In genomic region chr1:208242186-208242585, GRCh38 we compare ENCODE assay signal across 11 cellular contexts. TPM values are rescaled to one million over a fixed set of nuclear protein-coding genes. Genes with fewer than 3 reads are reported as not detected.
DNase-seq lines count a peak whose midpoint lies in the region; ATAC-seq and TF ChIP-seq lines count a peak whose summit lies in the region.
"Had no signal": no experiment of that assay in that cellular context is flagged by ENCODE, and none has a peak within 500 bp of the region (broad histone marks: within the 10 kb centered on the region; RNA-seq: fewer than 3 reads in every experiment).

No MANE protein-coding gene starts in this region.

- POLR2A ChIA-PET in SK-N-SH (lab: Yijun Ruan, JAX) = no interaction called here

- H3K9me3 ChIP-seq in SK-N-SH = no peaks in the 10 kb centered on the region
- H3K9me3 ChIP-seq in mesodermal cell (ENCODE audit: control insufficient read depth, low read length) = no peaks in the 10 kb centered on the region
- no peaks in the 10 kb centered on the region for H3K9me3 ChIP-seq in thoracic aorta
- H3K9me3 ChIP-seq: A549 had no signal

- H3K27me3 ChIP-seq in SK-N-SH (ENCODE audit: insufficient read depth) (no peaks in the 10 kb centered on the region), thoracic aorta (replicated peaks; ENCODE audit: insufficient read depth) (no peaks in the 10 kb centered on the region)

- peaks cover 11% of the 10 kb centered on the region for H3F3A ChIP-seq in SK-N-SH (replicated peaks; ENCODE audit: insufficient read depth)

- H3K4me1 ChIP-seq in SK-N-SH (ENCODE audit: control insufficient read depth in 1 of 2, insufficient read depth in 2 of 2, low read depth in 1 of 2, low read length in 1 of 2) (peaks cover 7 to 58% of the 10 kb centered on the region in 2 experiments; a peak in 3 of 4 replicates), mesodermal cell (ENCODE audit: control insufficient read depth, insufficient read depth, low read length, poor library complexity, severe bottlenecking) (peaks cover 40% of the 10 kb centered on the region), thoracic aorta (ENCODE audit: control insufficient read depth in 1 of 2, low read depth in 2 of 2) (peaks cover 36 to 68% of the 10 kb centered on the region in 2 donors)

- CTCF ChIA-PET in SK-N-SH (lab: Yijun Ruan, JAX) = interaction anchor here (0.6 to 19.9 kb wide), 21 partner anchors 9 to 1324 kb away, joined by 3 to 579 read pairs (median 3); no protein-coding TSS in a partner anchor

- TF ChIP-seq EP300 in SK-N-SH (IDR thresholded peaks at IDR 0.05; ENCODE audit: borderline replicate concordance in 1 of 2, low read depth in 1 of 2, low read length in 1 of 2) = no peak

- peaks cover 17% of the 10 kb centered on the region; the same call in 1 of the 2 replicates for H4K20me1 ChIP-seq in SK-N-SH (ENCODE audit: insufficient read depth)

- H3K9ac ChIP-seq in SK-N-SH = peak overlapping the region; percentile 81; the same call in 1 of the 2 replicates

- H3K4me2 ChIP-seq in SK-N-SH = peak overlapping the region; percentile 93

- DNase-seq in SK-N-SH (no peak), choroid plexus epithelial cell (ENCODE audit: low read depth) (no peak), thoracic aorta (ENCODE audit: low spot score) (no peak), NCI-H2171 treated with DMSO at 0.1 percent for 48 hours (lab: John Stamatoyannopoulos, UW) (no peak), head of caudate nucleus (no peak), NCI-H510A (lab: John Stamatoyannopoulos, UW) (no peak)
- DNase-seq: amniotic stem cell, NCI-H446 had no signal

- ATAC-seq in SK-N-SH treated with all-trans-retinoic acid at 6 μM for 48 hours (no peak), thoracic aorta (ENCODE audit: insufficient number of reproducible peaks, low FRiP score, low read depth) (no peak)

- H2AFZ ChIP-seq in SK-N-SH (ENCODE audit: low read depth) = no peak overlapping the region

- H3K4me3 ChIP-seq in SK-N-SH (ENCODE audit: low read depth in 2 of 2, low read length in 1 of 2) (peak overlapping the region; percentile 93 to 96), choroid plexus epithelial cell (ENCODE audit: low read depth, low read length) (peak overlapping the region; percentile 87), mesodermal cell (ENCODE audit: extremely low read depth, insufficient read depth, low read length, poor library complexity, severe bottlenecking) (peak overlapping the region; percentile 79), thoracic aorta (peak overlapping the region; percentile 80)

- no peak for TF ChIP-seq RAD21 in SK-N-SH (IDR thresholded peaks at IDR 0.05; ENCODE audit: low read length)

- H3K36me3 ChIP-seq in SK-N-SH (replicated peaks in 1 of 2; ENCODE audit: control insufficient read depth in 1 of 2, insufficient read depth in 2 of 2, low read length in 1 of 2) = peaks cover 0 to 19% of the 10 kb centered on the region in 2 experiments
- peaks cover 31% of the 10 kb centered on the region for H3K36me3 ChIP-seq in mesodermal cell (ENCODE audit: control insufficient read depth, insufficient read depth, low read length)
- peaks cover 2% of the 10 kb centered on the region for H3K36me3 ChIP-seq in thoracic aorta

- WGBS in SK-N-SH (ENCODE audit: low lambda C conversion rate) = 95% methylated on average over 3 of the region's 3 CpGs
- 90 to 100% methylated on average over 3 of the region's 3 CpGs for WGBS in mesodermal cell (ENCODE audit: insufficient coverage in 2 of 2), 2 experiments

- 0 out of 4 replicates have a peak overlapping the region, but pooled peaks of 1 of the 2 experiments have one; percentile 7 for H3K27ac ChIP-seq in SK-N-SH (ENCODE audit: low read depth in 2 of 2, low read length in 1 of 2)
- H3K27ac ChIP-seq in mesodermal cell (ENCODE audit: low read depth, low read length, severe bottlenecking) = no peak overlapping the region
- peak overlapping the region; percentile 5 to 26 for H3K27ac ChIP-seq in thoracic aorta

- no peaks in the 10 kb centered on the region for H3K9me2 ChIP-seq in SK-N-SH

- H3K79me2 ChIP-seq in SK-N-SH (ENCODE audit: insufficient read depth) = peaks cover 69% of the 10 kb centered on the region

- intact Hi-C loops in head of caudate nucleus (cut with DNase I) = loop anchor here (10.0 kb wide), 1 partner anchor 157 kb away; no protein-coding TSS in a partner anchor

- TF ChIP-seq CTCF in SK-N-SH (IDR thresholded peaks at IDR 0.05) = no peak
- TF ChIP-seq CTCF in choroid plexus epithelial cell (conservative IDR thresholded peaks at IDR 0.05; ENCODE audit: low read depth, low read length) = no peak
- TF ChIP-seq CTCF in thoracic aorta (IDR thresholded peaks at IDR 0.05) = no peak

TF ChIP-seq in SK-N-SH, 30 proteins besides CTCF, POLR2A, EP300 and RAD21 (continues in another document):
- TF ChIP-seq YY1 (IDR thresholded peaks at IDR 0.05; ENCODE audit: low read depth) = no peak
- no peak for TF ChIP-seq ZBTB33 (IDR thresholded peaks at IDR 0.05; ENCODE audit: borderline replicate concordance, low read depth)
- no peak for TF ChIP-seq MAX (IDR thresholded peaks at IDR 0.05; ENCODE audit: low read depth)
- no peak for TF ChIP-seq SMC3 (IDR thresholded peaks at IDR 0.05; ENCODE audit: low read depth, low read length)

TF ChIP-seq in SK-N-SH treated with all-trans-retinoic acid at 6 μM for 48 hours, 23 proteins besides CTCF, POLR2A, EP300 and RAD21:
- TF ChIP-seq ZC3H10 (CRISPR knock-in tag; IDR thresholded peaks at IDR 0.05) = no peak
- no peak for TF ChIP-seq ZFP3 (CRISPR knock-in tag; IDR thresholded peaks at IDR 0.05)
- no peak for TF ChIP-seq ZNF565 (CRISPR knock-in tag; conservative IDR thresholded peaks at IDR 0.05; ENCODE audit: low read depth)
- no peak for TF ChIP-seq ARNTL (CRISPR knock-in tag; IDR thresholded peaks at IDR 0.05; ENCODE audit: borderline replicate concordance, low read depth)
- TF ChIP-seq ESRRG (CRISPR knock-in tag; IDR thresholded peaks at IDR 0.05) = no peak

RNA-seq across cellular contexts. Expression of gene PLXNA2, which starts 2.0 kb away (rescaled TPM):
- 7.3 and 8.5 TPM in 2 replicates for polyA plus RNA-seq in SK-N-SH (2012; rRNA removed)
- polyA plus RNA-seq in SK-N-SH (2012; cell fraction: cytosol; rRNA removed) = 3.9 and 6.2 TPM in 2 replicates
- 31.0 and 36.0 TPM in 2 replicates for polyA plus RNA-seq in SK-N-SH (2012; cell fraction: nucleus; rRNA removed)
- 27.1 TPM for polyA plus RNA-seq in mesodermal cell (2013, experiment 1 of 2)
- polyA plus RNA-seq in mesodermal cell (2013, experiment 2 of 2) = 21.1 TPM
- 10 to 100 TPM; 30.2 to 62.2 TPM for total RNA-seq in thoracic aorta
